In the genomic region with DNA sequence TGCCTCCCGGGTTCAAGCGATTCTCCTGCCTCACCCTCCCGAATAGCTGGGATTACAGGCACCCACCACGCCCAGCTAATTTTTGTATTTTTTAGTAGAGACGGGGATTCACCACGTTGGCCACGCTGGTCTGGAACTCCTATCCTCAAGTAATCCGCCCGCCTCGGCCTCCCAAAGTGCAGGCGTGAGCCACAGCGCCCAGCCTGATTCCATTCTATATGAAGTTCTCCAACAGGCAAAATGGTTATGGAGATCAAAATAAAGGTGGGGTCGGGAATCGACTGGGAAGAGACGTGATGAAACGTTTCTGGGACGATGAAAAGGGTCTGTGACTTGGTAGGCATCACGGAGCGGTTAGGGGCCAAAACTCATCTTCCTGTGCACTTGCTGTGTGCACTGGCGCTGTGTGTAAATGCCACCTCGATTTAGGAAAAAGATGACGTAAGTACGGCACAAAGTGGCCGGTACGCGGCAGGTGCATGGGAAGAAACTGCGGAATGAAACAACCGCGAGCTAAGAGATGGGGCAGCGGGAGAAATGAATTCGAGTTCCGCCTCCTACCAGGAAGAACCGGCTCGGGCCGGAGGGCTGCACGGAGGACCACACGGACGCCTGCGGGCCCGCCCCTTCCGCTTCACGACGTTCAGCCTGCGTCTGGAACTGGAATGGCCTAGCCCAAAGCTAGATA, we compare ENCODE assay signal across 8 cellular contexts. TPM values are rescaled to one million over a fixed set of nuclear protein-coding genes. Genes with fewer than 3 reads are reported as not detected.
A peak's percentile ranks its signal among the peaks of the same experiment; 100 is the strongest.
DNase-seq lines count a peak whose midpoint lies in the region; ATAC-seq and TF ChIP-seq lines count a peak whose summit lies in the region.

No MANE protein-coding gene starts in this region.

- H3K36me3 ChIP-seq in KOPT-K1 (ENCODE audit: insufficient read depth, low read length) (peaks cover 42% of the 10 kb centered on the region), stomach (peaks cover 0 to 1% (median 0%) of the 10 kb centered on the region in 4 donors)

- H3K4me1 Mint-ChIP-seq in neural crest cell = peaks cover 41% of the 10 kb centered on the region

- H3K27me3 ChIP-seq in stomach = no peaks in the 10 kb centered on the region

- no peaks in the 10 kb centered on the region for H3K9me3 ChIP-seq in KOPT-K1 (ENCODE audit: insufficient read depth, low read length, poor library complexity, severe bottlenecking)
- no peaks in the 10 kb centered on the region for H3K9me3 ChIP-seq in stomach

- intact Hi-C loops in stomach (cut with DNase I; ENCODE audit: low total_unique reads) = loop anchor here (10.0 kb wide), 1 partner anchor 51 kb away; the partner anchor contains the start of gene SHBG

- DNase-seq in DMS53 treated with DMSO at 0.1 percent for 48 hours (lab: John Stamatoyannopoulos, UW; ENCODE audit: unreplicated experiment) (peak; percentile 98), SHP77 treated with DMSO at 0.1 percent for 48 hours (lab: John Stamatoyannopoulos, UW) (peak; percentile 94), activated gamma-delta T cell (lab: John Stamatoyannopoulos, UW) (peak; percentile 79), fibroblast of villous mesenchyme (ENCODE audit: low read depth) (peak; percentile 96), neural crest cell (ENCODE audit: low read depth, low spot score) (peak; percentile 84), stomach (peak; percentile 93)

- TF ChIP-seq POLR2A in stomach (IDR thresholded peaks at IDR 0.05) = peak in 1 of 4 donors; percentile 18

- peak overlapping the region; percentile 93 for H3K4me3 ChIP-seq in fibroblast of villous mesenchyme (ENCODE audit: low read depth, low read length)
- H3K4me3 ChIP-seq in stomach = peak overlapping the region; percentile 80 to 95 (median 86)

- H3K36me3 Mint-ChIP-seq in neural crest cell (ENCODE audit: low read depth) = peaks cover 3% of the 10 kb centered on the region

- ATAC-seq in GM21737 (IDR thresholded peaks at IDR 0.05; ENCODE audit: unreplicated experiment) = peak; percentile 40

- peak overlapping the region; percentile 100 for H3K27ac Mint-ChIP-seq in neural crest cell (ENCODE audit: unreplicated experiment)

- WGBS in stomach, 5 donors = 2 to 5% (median 3%) methylated on average over 44 of the region's 44 CpGs

- TF ChIP-seq CTCF in fibroblast of villous mesenchyme (IDR thresholded peaks at IDR 0.05; ENCODE audit: insufficient read depth, low read depth, low read length) = no peak
- TF ChIP-seq CTCF in neural crest cell (conservative IDR thresholded peaks at IDR 0.05) = no peak
- no peak for TF ChIP-seq CTCF in stomach (IDR thresholded peaks at IDR 0.05)

- peak overlapping the region; percentile 98 for H3K4me3 Mint-ChIP-seq in neural crest cell

- H3K4me1 ChIP-seq in stomach = peaks cover 22 to 52% (median 37%) of the 10 kb centered on the region in 4 donors

- TF ChIP-seq EP300 in stomach (IDR thresholded peaks at IDR 0.05) = peak; percentile 60

- H3K9me3 Mint-ChIP-seq in neural crest cell = no peaks in the 10 kb centered on the region

- no peaks in the 10 kb centered on the region for H3K27me3 Mint-ChIP-seq in neural crest cell (ENCODE audit: low read depth)

- H3K27ac ChIP-seq in KOPT-K1 (ENCODE audit: low read depth, low read length, poor library complexity, severe bottlenecking) = peak overlapping the region; percentile 95
- H3K27ac ChIP-seq in stomach = peak overlapping the region; percentile 83 to 98 (median 97)

RNA-seq across cellular contexts. Expression of gene TP53, which starts 1.6 kb away (rescaled TPM):
- total RNA-seq in fibroblast of villous mesenchyme (50.6 and 79.5 TPM in 2 replicates), neural crest cell (135 and 150 TPM in 2 replicates), stomach (10 to 100 TPM in 4 of 5 donors, 1 to 10 TPM in 1; 5.8 to 34.8 (median 25.2) TPM)
- polyA plus RNA-seq in stomach = 10 to 100 TPM; 12.3 to 26.4 (median 13.0) TPM

RNA-seq across cellular contexts. Expression of gene WRAP53, which starts 2.6 kb away (rescaled TPM):
- total RNA-seq in fibroblast of villous mesenchyme (5.2 and 6.0 TPM in 2 replicates), neural crest cell (35.7 and 41.1 TPM in 2 replicates), stomach (1 to 10 TPM; 1.8 to 3.9 (median 2.9) TPM)
- polyA plus RNA-seq in stomach = 10 to 100 TPM in 2 of 3 donors, 1 to 10 TPM in 1; 8.6 to 12.6 (median 11.6) TPM

RNA-seq across cellular contexts. Expression of gene EFNB3, which starts 19.3 kb away (rescaled TPM):
- total RNA-seq in fibroblast of villous mesenchyme (0.32 and 0.43 TPM in 2 replicates), neural crest cell (25.3 and 25.5 TPM in 2 replicates), stomach (1 to 10 TPM in 2 of 5 donors, under 1 TPM in 1, not detected in 2; 0.29 to 2.9 (median 2.2) TPM)
- polyA plus RNA-seq in stomach = 1 to 10 TPM in 1 of 3 donors, under 1 TPM in 2; 0.31 to 1.6 (median 0.92) TPM

RNA-seq across cellular contexts. Expression of gene DNAH2, which starts 31.9 kb away (rescaled TPM):
- total RNA-seq in fibroblast of villous mesenchyme (under 0.01 and 0.43 TPM in 2 replicates), neural crest cell (0.16 and 0.27 TPM in 2 replicates), stomach (1 to 10 TPM in 1 of 5 donors, under 1 TPM in 3, not detected in 1; under 0.01 to 8.0 (median 0.24) TPM)
- under 1 TPM in 2 of 3 donors, not detected in 1; 0.08 to 0.31 TPM for polyA plus RNA-seq in stomach

RNA-seq across cellular contexts. Expression of gene ATP1B2, which starts 35.0 kb away (rescaled TPM):
- total RNA-seq in fibroblast of villous mesenchyme (not detected in 2 replicates), neural crest cell (12.1 and 14.3 TPM in 2 replicates), stomach (under 1 TPM in 2 of 5 donors, not detected in 3; 0.45 to 0.55 TPM)
- polyA plus RNA-seq in stomach = under 1 TPM; 0.12 to 0.90 (median 0.76) TPM

Comparison
In these comparisons a context has a peak if more than half of its experiments do, and no peak if none do; other contexts are left out.
1. Peak in every context shown above with its lines: DNase-seq, ATAC-seq, H3K4me3 ChIP-seq and H3K27ac ChIP-seq.